Comparison of ENCODE assay signal across 17 cellular contexts in genomic region chr13:111393221-111393790, GRCh38.
DNase-seq lines count a peak whose midpoint lies in the region; ATAC-seq and TF ChIP-seq lines count a peak whose summit lies in the region.
"Had no signal": no experiment of that assay in that cellular context is flagged by ENCODE, and none has a peak within 500 bp of the region (broad histone marks: within the 10 kb centered on the region; RNA-seq: fewer than 3 reads in every experiment).

No MANE protein-coding gene starts in this region.

- 57% methylated on average over 8 of the region's 8 CpGs for WGBS in hepatocyte (ENCODE audit: low lambda C conversion rate, missing lambda C conversion rate)
- 61% methylated on average over 8 of the region's 8 CpGs for WGBS in smooth muscle cell (ENCODE audit: low lambda C conversion rate)

- H3K27me3 ChIP-seq in right atrium auricular region: no peaks in the 10 kb centered on the region
- H3K27me3 ChIP-seq in hepatocyte: no peaks in the 10 kb centered on the region
- no peaks in the 10 kb centered on the region for H3K27me3 ChIP-seq in smooth muscle cell (ENCODE audit: low read depth)
- H3K27me3 ChIP-seq in Karpas-422 (ENCODE audit: low read length): no peaks in the 10 kb centered on the region

- H3K4me1 ChIP-seq in right atrium auricular region (no peaks in the 10 kb centered on the region), hepatocyte (ENCODE audit: insufficient read depth) (peaks cover 13% of the 10 kb centered on the region), smooth muscle cell (ENCODE audit: low read depth) (no peaks in the 10 kb centered on the region), Karpas-422 (ENCODE audit: low read length) (no peaks in the 10 kb centered on the region)

- H3K27ac ChIP-seq in right atrium auricular region (no peak overlapping the region), hepatocyte (peak overlapping the region; percentile 61), smooth muscle cell (ENCODE audit: low read depth) (no peak overlapping the region), Karpas-422 (ENCODE audit: low read length) (no peak overlapping the region)
- H3K27ac ChIP-seq: C4-2B had no signal

- intact Hi-C loops in Right ventricle myocardium inferior (cut with DNase I): no loop called here

- H4K20me1 ChIP-seq in hepatocyte (ENCODE audit: insufficient read depth, poor library complexity, severe bottlenecking) (no peaks in the 10 kb centered on the region), smooth muscle cell (ENCODE audit: low read depth) (no peaks in the 10 kb centered on the region), Karpas-422 (ENCODE audit: insufficient read depth, low read depth, low read length) (0 out of 2 replicates have a peak, but pooled peaks cover 2% of the 10 kb centered on the region)

- H3K4me3 ChIP-seq in right atrium auricular region (no peak overlapping the region), hepatocyte (no peak overlapping the region), smooth muscle cell (no peak overlapping the region), Karpas-422 (ENCODE audit: low read length) (no peak overlapping the region)

- TF ChIP-seq CTCF in right atrium auricular region (IDR thresholded peaks at IDR 0.05): no peak
- TF ChIP-seq CTCF in hepatocyte (IDR thresholded peaks at IDR 0.05; ENCODE audit: poor library complexity): no peak
- no peak for TF ChIP-seq CTCF in smooth muscle cell (IDR thresholded peaks at IDR 0.05; ENCODE audit: borderline replicate concordance, insufficient read depth, poor library complexity, severe bottlenecking)

- H3K9me3 ChIP-seq in right atrium auricular region (no peaks in the 10 kb centered on the region), hepatocyte (ENCODE audit: low read depth) (no peaks in the 10 kb centered on the region), smooth muscle cell (replicated peaks; ENCODE audit: low read depth) (no peaks in the 10 kb centered on the region), Karpas-422 (ENCODE audit: low read length) (no peaks in the 10 kb centered on the region)

- H3K36me3 ChIP-seq in right atrium auricular region (no peaks in the 10 kb centered on the region), hepatocyte (replicated peaks; ENCODE audit: insufficient read depth, low read depth) (no peaks in the 10 kb centered on the region), smooth muscle cell (ENCODE audit: low read depth) (no peaks in the 10 kb centered on the region), Karpas-422 (ENCODE audit: insufficient read depth, low read length) (no peaks in the 10 kb centered on the region)

- ATAC-seq in Right ventricle myocardium inferior: no peak
- ATAC-seq: PC-3 had no signal

- no peak overlapping the region for H3K4me2 ChIP-seq in hepatocyte
- no peak overlapping the region for H3K4me2 ChIP-seq in smooth muscle cell
- H3K4me2 ChIP-seq in Karpas-422 (ENCODE audit: low read depth, low read length, poor library complexity, severe bottlenecking): no peak overlapping the region

- H2AFZ ChIP-seq in hepatocyte (no peak overlapping the region), smooth muscle cell (ENCODE audit: low read depth) (peak overlapping the region; percentile 15), Karpas-422 (ENCODE audit: low read length) (no peak overlapping the region)

- no peaks in the 10 kb centered on the region for H3K9me2 ChIP-seq in hepatocyte (replicated peaks; ENCODE audit: insufficient read depth)
- no peaks in the 10 kb centered on the region for H3K9me2 ChIP-seq in Karpas-422 (replicated peaks; ENCODE audit: insufficient read depth, low read length)

- H3K79me2 ChIP-seq in hepatocyte (no peaks in the 10 kb centered on the region), smooth muscle cell (ENCODE audit: low read depth) (no peaks in the 10 kb centered on the region), Karpas-422 (ENCODE audit: low read length) (no peaks in the 10 kb centered on the region)

- H3F3A ChIP-seq in smooth muscle cell (ENCODE audit: low read depth): no peaks in the 10 kb centered on the region

- DNase-seq in Right ventricle myocardium inferior (ENCODE audit: missing footprints) (peak; percentile 17), right atrium auricular region (ENCODE audit: low spot score) (no peak), hepatocyte (ENCODE audit: low spot score) (no peak), smooth muscle cell (lab: John Stamatoyannopoulos, UW; ENCODE audit: unreplicated experiment) (no peak), NCI-H82 treated with DMSO at 0.1 percent for 48 hours (lab: John Stamatoyannopoulos, UW; ENCODE audit: unreplicated experiment) (no peak), Karpas-422 (no peak), NCI-H1048 (lab: John Stamatoyannopoulos, UW) (no peak)
- DNase-seq: DMS79, Kasumi-1, NCI-H1417, NCI-H1694 treated with DMSO at 0.1 percent for 48 hours, NCI-H2081 treated with DMSO at 0.1 percent for 48 hours, NCI-H2171 treated with DMSO at 0.1 percent for 48 hours, NCI-H526, PC-3, SHP77 had no signal

- H3K9ac ChIP-seq in smooth muscle cell (ENCODE audit: low read depth) (no peak overlapping the region), Karpas-422 (ENCODE audit: low read length) (no peak overlapping the region)
